7 cellular contexts compared by ENCODE assay signal in genomic region chr17:59914274-59914854, GRCh38. TPM values are rescaled to one million over a fixed set of nuclear protein-coding genes. Genes with fewer than 3 reads are reported as not detected.
A peak's percentile ranks its signal among the peaks of the same experiment; 100 is the strongest.
DNase-seq lines count a peak whose midpoint lies in the region; TF ChIP-seq lines count a peak whose summit lies in the region.

No MANE protein-coding gene starts in this region.

- no peak overlapping the region for H3K4me3 ChIP-seq in PC-9

- H3K4me1 Mint-ChIP-seq in endothelial cell (ENCODE audit: unreplicated experiment) (no peaks in the 10 kb centered on the region), nephron progenitor cell (no peaks in the 10 kb centered on the region)

- H3K27me3 ChIP-seq in PC-9 (ENCODE audit: insufficient read depth, low read depth) = no peaks in the 10 kb centered on the region

- no peak overlapping the region for H3K4me2 ChIP-seq in PC-9

- peaks cover 17% of the 10 kb centered on the region; the same call in 1 of the 2 replicates for H3K79me2 ChIP-seq in PC-9 (ENCODE audit: low read depth)

- DNase-seq in EL = peak; percentile 44
- DNase-seq in HuH-7.5 (ENCODE audit: low spot score) = peak; percentile 86
- DNase-seq in PC-9 = no peak
- no peak for DNase-seq in endothelial cell (ENCODE audit: low spot score)
- no peak for DNase-seq in nephron progenitor cell
- DNase-seq in activated CD8-positive, alpha-beta memory T cell treated with anti-CD3 and anti-CD28 coated beads for 24 hours = no peak
- no peak for DNase-seq in GDM1 (lab: John Stamatoyannopoulos, UW)

- H4K20me1 ChIP-seq in PC-9 (ENCODE audit: insufficient read depth) = 0 out of 2 replicates have a peak, but pooled peaks cover 7% of the 10 kb centered on the region

- TF ChIP-seq CTCF in PC-9 (conservative IDR thresholded peaks at IDR 0.05) (peak; percentile 87), endothelial cell (IDR thresholded peaks at IDR 0.05; ENCODE audit: unreplicated experiment) (peak; percentile 75), nephron progenitor cell (IDR thresholded peaks at IDR 0.05) (peak; percentile 76)

- H3K27me3 Mint-ChIP-seq in endothelial cell (ENCODE audit: unreplicated experiment) (no peaks in the 10 kb centered on the region), nephron progenitor cell (ENCODE audit: low read depth, poor library complexity) (no peaks in the 10 kb centered on the region)

- no peak overlapping the region for H3K27ac Mint-ChIP-seq in endothelial cell (ENCODE audit: unreplicated experiment)
- no peak overlapping the region for H3K27ac Mint-ChIP-seq in nephron progenitor cell

- no TSS peak for BruUV-seq in PC-9 (replicated peaks; lab: Mats Ljungman, UMichigan)

- peaks cover 42% of the 10 kb centered on the region for H3F3A ChIP-seq in PC-9 (ENCODE audit: insufficient read depth, low read depth)

- no peaks in the 10 kb centered on the region for H3K9me3 ChIP-seq in PC-9 (ENCODE audit: insufficient read depth, low read depth)

- no peaks in the 10 kb centered on the region; the same call in 1 of the 2 replicates for H3K4me1 ChIP-seq in PC-9 (replicated peaks; ENCODE audit: insufficient read depth)

- no peak overlapping the region for H3K4me3 Mint-ChIP-seq in endothelial cell (ENCODE audit: unreplicated experiment)
- no peak overlapping the region for H3K4me3 Mint-ChIP-seq in nephron progenitor cell

- POLR2A ChIA-PET in PC-9 (lab: Charles Lee; ENCODE audit: unreplicated experiment) = interaction anchor here (0.6 kb wide), 1 partner anchor 1090 kb away, joined by 8 read pairs; no protein-coding TSS in a partner anchor

- H3K27ac ChIP-seq in PC-9 = no peak overlapping the region

- CTCF ChIA-PET in PC-9 (lab: Charles Lee) = interaction anchor here (0.6 to 1.1 kb wide), 3 partner anchors 122 to 243 kb away, joined by 3 to 8 read pairs (median 5); no protein-coding TSS in a partner anchor

- no peak overlapping the region for H2AFZ ChIP-seq in PC-9

- no peaks in the 10 kb centered on the region for H3K9me2 ChIP-seq in PC-9 (ENCODE audit: insufficient read depth)

- intact Hi-C loops in PC-9 (cut with micrococcal nuclease; ENCODE audit: unreplicated experiment) = loop anchor here (10.0 kb wide), 1 partner anchor 120 kb away; no protein-coding TSS in a partner anchor

- H3K36me3 Mint-ChIP-seq in endothelial cell (ENCODE audit: low read depth, unreplicated experiment) (peaks cover 6% of the 10 kb centered on the region), nephron progenitor cell (ENCODE audit: low read depth) (peaks cover 44% of the 10 kb centered on the region)

- H3K9me3 Mint-ChIP-seq in endothelial cell (ENCODE audit: unreplicated experiment) = no peaks in the 10 kb centered on the region
- no peaks in the 10 kb centered on the region for H3K9me3 Mint-ChIP-seq in nephron progenitor cell

- H3K36me3 ChIP-seq in PC-9 (ENCODE audit: low read depth) = peaks cover 27% of the 10 kb centered on the region; the same call in 1 of the 2 replicates

RNA-seq across cellular contexts. Expression of gene RPS6KB1, which starts 21.4 kb away (rescaled TPM):
- total RNA-seq in PC-9 (2021) = 31.4 and 41.8 TPM in 2 replicates
- total RNA-seq in endothelial cell (ENCODE audit: unreplicated experiment) = 30.4 TPM

RNA-seq across cellular contexts. Expression of gene TUBD1, which starts 21.6 kb away (rescaled TPM):
- 11.8 and 13.5 TPM in 2 replicates for total RNA-seq in PC-9 (2021)
- total RNA-seq in endothelial cell (ENCODE audit: unreplicated experiment) = 12.5 TPM

RNA-seq across cellular contexts. Expression of gene RNFT1, which starts 50.2 kb away (rescaled TPM):
- total RNA-seq in PC-9 (2021) (19.9 and 24.7 TPM in 2 replicates), endothelial cell (ENCODE audit: unreplicated experiment) (16.8 TPM)

Comparison
In these comparisons a context has a peak if more than half of its experiments do, and no peak if none do; other contexts are left out.
1. DNase-seq: peak in EL (single experiment) and HuH-7.5 (single experiment); none in PC-9 (0 of 2), endothelial cell (single experiment), nephron progenitor cell (single experiment), activated CD8-positive, alpha-beta memory T cell treated with anti-CD3 and anti-CD28 coated beads for 24 hours (single experiment) and GDM1 (single experiment).
2. Peak in every context shown above with its lines, with median percentiles within 50 percentile points of each other: CTCF ChIP-seq.